Comparison of ENCODE assay signal across 1 cellular context in the genomic region with DNA sequence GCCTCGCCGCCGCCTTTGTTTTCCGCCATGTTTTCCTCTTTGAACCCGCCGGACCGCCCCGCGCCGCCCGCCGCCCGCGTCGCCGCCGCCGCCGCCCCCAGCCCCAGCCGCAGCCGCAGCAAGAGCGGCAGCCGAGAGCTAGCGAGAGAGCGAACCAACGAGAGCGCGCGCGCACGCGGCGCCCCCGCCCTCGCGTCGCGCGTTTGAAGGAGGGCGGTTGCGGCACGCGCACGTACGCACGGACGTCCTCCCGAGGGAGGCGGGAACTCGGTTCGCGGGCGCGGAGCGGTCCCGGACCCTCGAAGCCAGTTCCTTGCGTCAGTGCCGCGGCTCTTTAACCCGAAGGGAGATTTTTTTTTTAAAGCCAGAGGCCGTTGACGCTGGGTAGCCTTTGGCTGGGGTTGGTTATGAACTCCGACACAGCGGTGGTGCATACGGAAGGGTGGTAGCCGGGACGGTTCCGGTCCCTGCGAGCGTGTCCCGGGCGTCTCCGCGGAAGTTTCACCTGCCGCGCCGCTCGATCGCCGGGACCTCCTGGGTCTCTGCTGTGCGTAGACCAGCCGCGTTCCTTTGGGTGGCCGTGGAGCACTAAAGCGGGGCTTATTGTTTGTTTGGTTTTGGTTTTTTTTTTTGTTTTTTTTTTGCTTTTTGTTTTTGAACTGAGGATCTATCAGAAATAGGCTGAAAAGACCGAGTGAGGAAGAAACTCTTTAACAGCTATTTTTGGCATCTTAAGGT.
TF ChIP-seq lines count a peak whose summit lies in the region.

Gene TRIM33 (minus strand): TSS at position 156 of the 738 bp plus-strand sequence. CDS start 127 bp downstream, at position 29.

TF ChIP-seq in HepG2, 621 proteins besides CTCF, POLR2A, EP300 and RAD21 (continued from another document and continues in another):
- TF ChIP-seq, protein P1, sequence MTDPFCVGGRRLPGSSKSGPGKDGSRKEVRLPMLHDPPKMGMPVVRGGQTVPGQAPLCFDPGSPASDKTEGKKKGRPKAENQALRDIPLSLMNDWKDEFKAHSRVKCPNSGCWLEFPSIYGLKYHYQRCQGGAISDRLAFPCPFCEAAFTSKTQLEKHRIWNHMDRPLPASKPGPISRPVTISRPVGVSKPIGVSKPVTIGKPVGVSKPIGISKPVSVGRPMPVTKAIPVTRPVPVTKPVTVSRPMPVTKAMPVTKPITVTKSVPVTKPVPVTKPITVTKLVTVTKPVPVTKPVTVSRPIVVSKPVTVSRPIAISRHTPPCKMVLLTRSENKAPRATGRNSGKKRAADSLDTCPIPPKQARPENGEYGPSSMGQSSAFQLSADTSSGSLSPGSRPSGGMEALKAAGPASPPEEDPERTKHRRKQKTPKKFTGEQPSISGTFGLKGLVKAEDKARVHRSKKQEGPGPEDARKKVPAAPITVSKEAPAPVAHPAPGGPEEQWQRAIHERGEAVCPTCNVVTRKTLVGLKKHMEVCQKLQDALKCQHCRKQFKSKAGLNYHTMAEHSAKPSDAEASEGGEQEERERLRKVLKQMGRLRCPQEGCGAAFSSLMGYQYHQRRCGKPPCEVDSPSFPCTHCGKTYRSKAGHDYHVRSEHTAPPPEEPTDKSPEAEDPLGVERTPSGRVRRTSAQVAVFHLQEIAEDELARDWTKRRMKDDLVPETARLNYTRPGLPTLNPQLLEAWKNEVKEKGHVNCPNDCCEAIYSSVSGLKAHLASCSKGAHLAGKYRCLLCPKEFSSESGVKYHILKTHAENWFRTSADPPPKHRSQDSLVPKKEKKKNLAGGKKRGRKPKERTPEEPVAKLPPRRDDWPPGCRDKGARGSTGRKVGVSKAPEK (CRISPR knock-in tag; IDR thresholded peaks at IDR 0.05; ENCODE audit: borderline replicate concordance) = no peak
- TF ChIP-seq, protein P2, sequence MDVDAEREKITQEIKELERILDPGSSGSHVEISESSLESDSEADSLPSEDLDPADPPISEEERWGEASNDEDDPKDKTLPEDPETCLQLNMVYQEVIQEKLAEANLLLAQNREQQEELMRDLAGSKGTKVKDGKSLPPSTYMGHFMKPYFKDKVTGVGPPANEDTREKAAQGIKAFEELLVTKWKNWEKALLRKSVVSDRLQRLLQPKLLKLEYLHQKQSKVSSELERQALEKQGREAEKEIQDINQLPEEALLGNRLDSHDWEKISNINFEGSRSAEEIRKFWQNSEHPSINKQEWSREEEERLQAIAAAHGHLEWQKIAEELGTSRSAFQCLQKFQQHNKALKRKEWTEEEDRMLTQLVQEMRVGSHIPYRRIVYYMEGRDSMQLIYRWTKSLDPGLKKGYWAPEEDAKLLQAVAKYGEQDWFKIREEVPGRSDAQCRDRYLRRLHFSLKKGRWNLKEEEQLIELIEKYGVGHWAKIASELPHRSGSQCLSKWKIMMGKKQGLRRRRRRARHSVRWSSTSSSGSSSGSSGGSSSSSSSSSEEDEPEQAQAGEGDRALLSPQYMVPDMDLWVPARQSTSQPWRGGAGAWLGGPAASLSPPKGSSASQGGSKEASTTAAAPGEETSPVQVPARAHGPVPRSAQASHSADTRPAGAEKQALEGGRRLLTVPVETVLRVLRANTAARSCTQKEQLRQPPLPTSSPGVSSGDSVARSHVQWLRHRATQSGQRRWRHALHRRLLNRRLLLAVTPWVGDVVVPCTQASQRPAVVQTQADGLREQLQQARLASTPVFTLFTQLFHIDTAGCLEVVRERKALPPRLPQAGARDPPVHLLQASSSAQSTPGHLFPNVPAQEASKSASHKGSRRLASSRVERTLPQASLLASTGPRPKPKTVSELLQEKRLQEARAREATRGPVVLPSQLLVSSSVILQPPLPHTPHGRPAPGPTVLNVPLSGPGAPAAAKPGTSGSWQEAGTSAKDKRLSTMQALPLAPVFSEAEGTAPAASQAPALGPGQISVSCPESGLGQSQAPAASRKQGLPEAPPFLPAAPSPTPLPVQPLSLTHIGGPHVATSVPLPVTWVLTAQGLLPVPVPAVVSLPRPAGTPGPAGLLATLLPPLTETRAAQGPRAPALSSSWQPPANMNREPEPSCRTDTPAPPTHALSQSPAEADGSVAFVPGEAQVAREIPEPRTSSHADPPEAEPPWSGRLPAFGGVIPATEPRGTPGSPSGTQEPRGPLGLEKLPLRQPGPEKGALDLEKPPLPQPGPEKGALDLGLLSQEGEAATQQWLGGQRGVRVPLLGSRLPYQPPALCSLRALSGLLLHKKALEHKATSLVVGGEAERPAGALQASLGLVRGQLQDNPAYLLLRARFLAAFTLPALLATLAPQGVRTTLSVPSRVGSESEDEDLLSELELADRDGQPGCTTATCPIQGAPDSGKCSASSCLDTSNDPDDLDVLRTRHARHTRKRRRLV (CRISPR knock-in tag; IDR thresholded peaks at IDR 0.05) = 0 out of 2 replicates have a peak, but pooled peaks have one; percentile 39
- no peak; the same call in 1 of the 2 replicates for TF ChIP-seq CENPBD1 (CRISPR knock-in tag; IDR thresholded peaks at IDR 0.05; ENCODE audit: borderline replicate concordance, low read depth)
- TF ChIP-seq ZNF598 (CRISPR knock-in tag; IDR thresholded peaks at IDR 0.05; ENCODE audit: borderline replicate concordance) = no peak
- TF ChIP-seq MED8 (CRISPR knock-in tag; IDR thresholded peaks at IDR 0.05; ENCODE audit: insufficient replicate concordance) = peak; percentile 20
- no peak for TF ChIP-seq ELF4 (CRISPR knock-in tag; IDR thresholded peaks at IDR 0.05; ENCODE audit: borderline replicate concordance)
- TF ChIP-seq ZNF326 (CRISPR knock-in tag; IDR thresholded peaks at IDR 0.05; ENCODE audit: borderline replicate concordance) = no peak
- TF ChIP-seq ZNF33A (CRISPR knock-in tag; IDR thresholded peaks at IDR 0.05; ENCODE audit: borderline replicate concordance) = no peak
- 0 out of 2 replicates have a peak, but pooled peaks have one; percentile 35 for TF ChIP-seq TIGD3 (CRISPR knock-in tag; IDR thresholded peaks at IDR 0.05; ENCODE audit: borderline replicate concordance)
- TF ChIP-seq ZBTB3 (CRISPR knock-in tag; IDR thresholded peaks at IDR 0.05; ENCODE audit: borderline replicate concordance, low read depth) = no peak
- TF ChIP-seq ELK4 (CRISPR knock-in tag; IDR thresholded peaks at IDR 0.05; ENCODE audit: borderline replicate concordance) = no peak
- TF ChIP-seq ZNF850 (CRISPR knock-in tag; conservative IDR thresholded peaks at IDR 0.05) = no peak
- TF ChIP-seq FOXA3 (CRISPR knock-in tag; IDR thresholded peaks at IDR 0.05) = peak; percentile 50
- TF ChIP-seq TMF1 (CRISPR knock-in tag; IDR thresholded peaks at IDR 0.05; ENCODE audit: low read depth) = peak; percentile 85; the same call in 1 of the 2 replicates
- TF ChIP-seq FOXK2 (IDR thresholded peaks at IDR 0.05) = no peak
- TF ChIP-seq ZNF710 (CRISPR knock-in tag; IDR thresholded peaks at IDR 0.05; ENCODE audit: borderline replicate concordance) = no peak
- no peak for TF ChIP-seq TP53 (CRISPR knock-in tag; conservative IDR thresholded peaks at IDR 0.05)
- TF ChIP-seq HOXD1 (CRISPR knock-in tag; IDR thresholded peaks at IDR 0.05) = peak; percentile 40; the same call in 1 of the 2 replicates
- TF ChIP-seq, protein P3, sequence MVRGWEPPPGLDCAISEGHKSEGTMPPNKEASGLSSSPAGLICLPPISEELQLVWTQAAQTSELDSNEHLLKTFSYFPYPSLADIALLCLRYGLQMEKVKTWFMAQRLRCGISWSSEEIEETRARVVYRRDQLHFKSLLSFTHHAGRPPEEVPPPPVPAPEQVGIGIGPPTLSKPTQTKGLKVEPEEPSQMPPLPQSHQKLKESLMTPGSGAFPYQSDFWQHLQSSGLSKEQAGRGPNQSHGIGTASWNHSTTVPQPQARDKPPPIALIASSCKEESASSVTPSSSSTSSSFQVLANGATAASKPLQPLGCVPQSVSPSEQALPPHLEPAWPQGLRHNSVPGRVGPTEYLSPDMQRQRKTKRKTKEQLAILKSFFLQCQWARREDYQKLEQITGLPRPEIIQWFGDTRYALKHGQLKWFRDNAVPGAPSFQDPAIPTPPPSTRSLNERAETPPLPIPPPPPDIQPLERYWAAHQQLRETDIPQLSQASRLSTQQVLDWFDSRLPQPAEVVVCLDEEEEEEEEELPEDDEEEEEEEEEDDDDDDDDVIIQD (CRISPR knock-in tag; IDR thresholded peaks at IDR 0.05; ENCODE audit: low read depth) = no peak
- TF ChIP-seq, protein P4, sequence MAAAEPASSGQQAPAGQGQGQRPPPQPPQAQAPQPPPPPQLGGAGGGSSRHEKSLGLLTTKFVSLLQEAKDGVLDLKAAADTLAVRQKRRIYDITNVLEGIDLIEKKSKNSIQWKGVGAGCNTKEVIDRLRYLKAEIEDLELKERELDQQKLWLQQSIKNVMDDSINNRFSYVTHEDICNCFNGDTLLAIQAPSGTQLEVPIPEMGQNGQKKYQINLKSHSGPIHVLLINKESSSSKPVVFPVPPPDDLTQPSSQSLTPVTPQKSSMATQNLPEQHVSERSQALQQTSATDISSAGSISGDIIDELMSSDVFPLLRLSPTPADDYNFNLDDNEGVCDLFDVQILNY (CRISPR knock-in tag; conservative IDR thresholded peaks at IDR 0.05) = peak; percentile 91
- TF ChIP-seq, protein P5, sequence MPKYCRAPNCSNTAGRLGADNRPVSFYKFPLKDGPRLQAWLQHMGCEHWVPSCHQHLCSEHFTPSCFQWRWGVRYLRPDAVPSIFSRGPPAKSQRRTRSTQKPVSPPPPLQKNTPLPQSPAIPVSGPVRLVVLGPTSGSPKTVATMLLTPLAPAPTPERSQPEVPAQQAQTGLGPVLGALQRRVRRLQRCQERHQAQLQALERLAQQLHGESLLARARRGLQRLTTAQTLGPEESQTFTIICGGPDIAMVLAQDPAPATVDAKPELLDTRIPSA (CRISPR knock-in tag; IDR thresholded peaks at IDR 0.05; ENCODE audit: borderline replicate concordance) = peak; percentile 51; the same call in 1 of the 2 replicates
- peak; percentile 95 for TF ChIP-seq ZNF839 (CRISPR knock-in tag; IDR thresholded peaks at IDR 0.05; ENCODE audit: borderline replicate concordance)
- peak; percentile 79; the same call in 1 of the 2 replicates for TF ChIP-seq KLF6 (CRISPR knock-in tag; IDR thresholded peaks at IDR 0.05)
- no peak for TF ChIP-seq ATF1 (CRISPR knock-in tag; IDR thresholded peaks at IDR 0.05)
- TF ChIP-seq JUNB (CRISPR knock-in tag; IDR thresholded peaks at IDR 0.05; ENCODE audit: borderline replicate concordance) = no peak
- TF ChIP-seq TOE1 (CRISPR knock-in tag; IDR thresholded peaks at IDR 0.05) = no peak
- no peak for TF ChIP-seq ZNF766 (CRISPR knock-in tag; IDR thresholded peaks at IDR 0.05; ENCODE audit: borderline replicate concordance)
- peak; percentile 49; the same call in 1 of the 2 replicates for TF ChIP-seq ZNF329 (CRISPR knock-in tag; IDR thresholded peaks at IDR 0.05; ENCODE audit: low read depth)
- TF ChIP-seq, protein P6, sequence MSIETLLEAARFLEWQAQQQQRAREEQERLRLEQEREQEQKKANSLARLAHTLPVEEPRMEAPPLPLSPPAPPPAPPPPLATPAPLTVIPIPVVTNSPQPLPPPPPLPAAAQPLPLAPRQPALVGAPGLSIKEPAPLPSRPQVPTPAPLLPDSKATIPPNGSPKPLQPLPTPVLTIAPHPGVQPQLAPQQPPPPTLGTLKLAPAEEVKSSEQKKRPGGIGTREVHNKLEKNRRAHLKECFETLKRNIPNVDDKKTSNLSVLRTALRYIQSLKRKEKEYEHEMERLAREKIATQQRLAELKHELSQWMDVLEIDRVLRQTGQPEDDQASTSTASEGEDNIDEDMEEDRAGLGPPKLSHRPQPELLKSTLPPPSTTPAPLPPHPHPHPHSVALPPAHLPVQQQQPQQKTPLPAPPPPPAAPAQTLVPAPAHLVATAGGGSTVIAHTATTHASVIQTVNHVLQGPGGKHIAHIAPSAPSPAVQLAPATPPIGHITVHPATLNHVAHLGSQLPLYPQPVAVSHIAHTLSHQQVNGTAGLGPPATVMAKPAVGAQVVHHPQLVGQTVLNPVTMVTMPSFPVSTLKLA (IDR thresholded peaks at IDR 0.05) = no peak
- TF ChIP-seq MTF2 (CRISPR knock-in tag; IDR thresholded peaks at IDR 0.05; ENCODE audit: borderline replicate concordance) = no peak
- peak; percentile 25; the same call in 1 of the 2 replicates for TF ChIP-seq ZNF777 (CRISPR knock-in tag; IDR thresholded peaks at IDR 0.05)
- TF ChIP-seq SRSF9 (IDR thresholded peaks at IDR 0.05; ENCODE audit: borderline replicate concordance, insufficient read depth, low read depth, low read length, poor library complexity, severe bottlenecking) = no peak
- 0 out of 2 replicates have a peak, but pooled peaks have one; percentile 46 for TF ChIP-seq NCOA2 (CRISPR knock-in tag; IDR thresholded peaks at IDR 0.05)
- no peak; the same call in 1 of the 2 replicates for TF ChIP-seq ZNF367 (CRISPR knock-in tag; IDR thresholded peaks at IDR 0.05; ENCODE audit: borderline replicate concordance)
- no peak for TF ChIP-seq ZNF75D (CRISPR knock-in tag; IDR thresholded peaks at IDR 0.05; ENCODE audit: borderline replicate concordance)
- TF ChIP-seq ZNF136 (CRISPR knock-in tag; IDR thresholded peaks at IDR 0.05; ENCODE audit: low read depth) = no peak; the same call in 1 of the 2 replicates
